In the genomic region with DNA sequence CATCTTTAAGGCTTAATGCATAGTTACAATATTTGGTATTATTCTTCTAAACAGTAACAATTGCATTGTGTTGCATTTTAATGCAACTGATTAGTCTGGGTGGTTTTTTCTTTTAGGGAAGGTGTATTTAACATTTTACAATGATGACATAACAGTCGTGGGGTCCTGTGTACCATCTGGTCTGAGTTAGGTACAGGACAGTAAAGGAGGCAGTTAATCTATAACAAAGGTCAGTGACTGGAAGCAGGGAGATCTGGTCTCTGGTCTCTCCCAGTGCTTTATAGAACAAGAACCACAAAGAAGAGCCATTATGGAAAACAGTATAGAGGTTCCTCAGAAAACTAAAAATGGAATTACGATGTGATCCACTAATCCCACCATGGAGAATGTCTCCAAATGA, we compare ENCODE assay signal across 38 cellular contexts. TPM values are rescaled to one million over a fixed set of nuclear protein-coding genes. Genes with fewer than 3 reads are reported as not detected.
"Had no signal": no experiment of that assay in that cellular context is flagged by ENCODE, and none has a peak within 500 bp of the region (broad histone marks: within the 10 kb centered on the region; RNA-seq: fewer than 3 reads in every experiment).

No MANE protein-coding gene starts in this region.

- H3K4me3 ChIP-seq: MG63 had no signal

- DNase-seq: Karpas-422, Kasumi-1, MG63, MM.1S, MV-4-11, NCI-H1048, NCI-H1092, NCI-H1092 treated with DMSO at 0.1 percent for 48 hours, NCI-H1105, NCI-H1105 treated with DMSO at 0.1 percent for 48 hours, NCI-H1417, NCI-H1417 treated with DMSO at 0.1 percent for 48 hours, NCI-H1436, NCI-H1436 treated with DMSO at 0.1 percent for 48 hours, NCI-H146, NCI-H1694, NCI-H1694 treated with DMSO at 0.1 percent for 48 hours, NCI-H187, NCI-H187 treated with DMSO at 0.1 percent for 48 hours, NCI-H1930, NCI-H2029, NCI-H2029 treated with DMSO at 0.1 percent for 48 hours, NCI-H2081, NCI-H2081 treated with DMSO at 0.1 percent for 48 hours, NCI-H2107, NCI-H2171, NCI-H2171 treated with DMSO at 0.1 percent for 48 hours, NCI-H2227 treated with DMSO at 0.1 percent for 48 hours, NCI-H226, NCI-H345, NCI-H446, NCI-H446 treated with DMSO at 0.1 percent for 48 hours, NCI-H510A, NCI-H510A treated with DMSO at 0.1 percent for 48 hours had no signal

- H3K36me3 ChIP-seq: MG63 had no signal

- H3K9me3 ChIP-seq: MG63 had no signal

RNA-seq across cellular contexts. Expression of gene OR7G2, which starts 2.7 kb away (rescaled TPM):
- total RNA-seq: LHCN-M2, M059J, MCF 10A, NCI-H460 had no signal

RNA-seq across cellular contexts. Expression of gene OR7G1, which starts 5.6 kb away (rescaled TPM):
- total RNA-seq: LHCN-M2, M059J, MCF 10A, NCI-H460 had no signal

RNA-seq across cellular contexts. Expression of gene OR7G3, which starts 16.8 kb away (rescaled TPM):
- total RNA-seq: LHCN-M2, M059J, MCF 10A, NCI-H460 had no signal

RNA-seq across cellular contexts. Expression of gene OR1M1, which starts 23.1 kb away (rescaled TPM):
- total RNA-seq: LHCN-M2, M059J, MCF 10A, NCI-H460 had no signal
